In the genomic region with DNA sequence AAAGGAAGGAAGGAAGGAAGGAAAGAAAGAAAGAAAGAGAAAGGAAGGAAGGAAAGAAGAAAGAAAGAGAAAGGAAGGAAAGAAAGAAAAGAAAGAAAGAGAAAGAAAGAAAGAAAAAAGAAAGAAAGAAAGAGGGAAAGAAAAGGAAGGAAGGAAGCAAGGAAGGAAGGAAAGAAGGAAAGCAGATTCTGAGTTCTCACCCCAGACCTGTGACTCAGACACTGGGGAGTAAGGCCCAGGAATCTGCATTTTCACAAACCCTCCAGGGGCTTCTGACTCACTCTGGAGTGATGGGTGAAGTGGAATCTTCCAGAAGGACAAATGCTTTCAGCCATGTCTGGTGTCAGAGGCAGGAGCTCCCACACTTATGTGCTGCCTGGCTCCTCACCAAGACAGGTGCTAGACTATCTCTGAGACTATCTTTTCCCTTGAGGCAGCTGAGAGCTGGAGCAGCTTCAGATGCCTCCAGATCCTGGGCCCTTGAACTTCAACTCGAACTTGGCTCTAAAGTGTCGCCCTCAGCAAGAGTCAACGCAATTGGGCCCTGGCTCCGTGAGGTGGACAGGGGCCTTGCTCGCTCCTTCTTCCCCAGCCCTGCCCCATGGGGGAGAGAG, we compare ENCODE assay signal across 1 cellular context.
TF ChIP-seq lines count a peak whose summit lies in the region.

No MANE protein-coding gene starts in this region.

TF ChIP-seq in K562, 482 proteins besides CTCF, POLR2A, EP300 and RAD21 (continues in another document):
- TF ChIP-seq, protein P1, sequence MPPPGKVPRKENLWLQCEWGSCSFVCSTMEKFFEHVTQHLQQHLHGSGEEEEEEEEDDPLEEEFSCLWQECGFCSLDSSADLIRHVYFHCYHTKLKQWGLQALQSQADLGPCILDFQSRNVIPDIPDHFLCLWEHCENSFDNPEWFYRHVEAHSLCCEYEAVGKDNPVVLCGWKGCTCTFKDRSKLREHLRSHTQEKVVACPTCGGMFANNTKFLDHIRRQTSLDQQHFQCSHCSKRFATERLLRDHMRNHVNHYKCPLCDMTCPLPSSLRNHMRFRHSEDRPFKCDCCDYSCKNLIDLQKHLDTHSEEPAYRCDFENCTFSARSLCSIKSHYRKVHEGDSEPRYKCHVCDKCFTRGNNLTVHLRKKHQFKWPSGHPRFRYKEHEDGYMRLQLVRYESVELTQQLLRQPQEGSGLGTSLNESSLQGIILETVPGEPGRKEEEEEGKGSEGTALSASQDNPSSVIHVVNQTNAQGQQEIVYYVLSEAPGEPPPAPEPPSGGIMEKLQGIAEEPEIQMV (tag; conservative IDR thresholded peaks at IDR 0.05; ENCODE audit: low read depth): peak; percentile 70
- TF ChIP-seq KDM5B (IDR thresholded peaks at IDR 0.05; ENCODE audit: insufficient replicate concordance, low read depth, low read length) (no peak), KLF6 (CRISPR knock-in tag; IDR thresholded peaks at IDR 0.05; ENCODE audit: borderline replicate concordance) (no peak), PCBP2 (IDR thresholded peaks at IDR 0.05; ENCODE audit: low read depth, low read length, poor library complexity, severe bottlenecking) (no peak), KLF1 (tag; IDR thresholded peaks at IDR 0.05) (no peak), NFYB (IDR thresholded peaks at IDR 0.05; ENCODE audit: extremely low read depth, insufficient read length) (no peak), FOXA3 (CRISPR knock-in tag; conservative IDR thresholded peaks at IDR 0.05 in 1 of 2, IDR thresholded peaks at IDR 0.05 in 1 of 2) (no peak), TAF7 (tag; IDR thresholded peaks at IDR 0.05) (no peak), ZNF239 (CRISPR knock-in tag; IDR thresholded peaks at IDR 0.05) (no peak), ZFP1 (CRISPR knock-in tag; IDR thresholded peaks at IDR 0.05) (no peak), KDM2B (CRISPR knock-in tag; IDR thresholded peaks at IDR 0.05) (no peak), ZSCAN29 (IDR thresholded peaks at IDR 0.05) (no peak), HLTF (IDR thresholded peaks at IDR 0.05) (peak; percentile 88; the same call in 1 of the 2 replicates), LCOR (CRISPR knock-in tag; IDR thresholded peaks at IDR 0.05) (no peak), ZBTB1 (CRISPR knock-in tag; IDR thresholded peaks at IDR 0.05; ENCODE audit: borderline replicate concordance, low read depth) (no peak), ZNF316 (IDR thresholded peaks at IDR 0.05) (no peak), FOXA1 (IDR thresholded peaks at IDR 0.05; ENCODE audit: borderline replicate concordance) (no peak), CCNT2 (IDR thresholded peaks at IDR 0.05; ENCODE audit: borderline replicate concordance, extremely low read depth, insufficient read length, low read depth, low read length) (no peak), JUN (IDR thresholded peaks at IDR 0.05; ENCODE audit: borderline replicate concordance, low read depth, low read length) (peak; percentile 71), JUN (CRISPR knock-in tag; IDR thresholded peaks at IDR 0.05; ENCODE audit: borderline replicate concordance) (no peak), SMARCE1 (IDR thresholded peaks at IDR 0.05) (peak; percentile 80), ZNF785 (CRISPR knock-in tag; IDR thresholded peaks at IDR 0.05) (no peak), HDAC3 (IDR thresholded peaks at IDR 0.05; ENCODE audit: borderline replicate concordance, partially characterized antibody) (no peak), NCOA4 (IDR thresholded peaks at IDR 0.05; ENCODE audit: partially characterized antibody) (peak; percentile 70), GATAD2B (IDR thresholded peaks at IDR 0.05; ENCODE audit: borderline replicate concordance) (no peak), DACH1 (IDR thresholded peaks at IDR 0.05; ENCODE audit: partially characterized antibody) (no peak), COPS2 (conservative IDR thresholded peaks at IDR 0.05) (no peak)
- TF ChIP-seq, protein P2, sequence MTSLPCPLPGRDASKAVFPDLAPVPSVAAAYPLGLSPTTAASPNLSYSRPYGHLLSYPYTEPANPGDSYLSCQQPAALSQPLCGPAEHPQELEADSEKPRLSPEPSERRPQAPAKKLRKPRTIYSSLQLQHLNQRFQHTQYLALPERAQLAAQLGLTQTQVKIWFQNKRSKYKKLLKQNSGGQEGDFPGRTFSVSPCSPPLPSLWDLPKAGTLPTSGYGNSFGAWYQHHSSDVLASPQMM (CRISPR knock-in tag; IDR thresholded peaks at IDR 0.05): no peak
- TF ChIP-seq, protein P3, sequence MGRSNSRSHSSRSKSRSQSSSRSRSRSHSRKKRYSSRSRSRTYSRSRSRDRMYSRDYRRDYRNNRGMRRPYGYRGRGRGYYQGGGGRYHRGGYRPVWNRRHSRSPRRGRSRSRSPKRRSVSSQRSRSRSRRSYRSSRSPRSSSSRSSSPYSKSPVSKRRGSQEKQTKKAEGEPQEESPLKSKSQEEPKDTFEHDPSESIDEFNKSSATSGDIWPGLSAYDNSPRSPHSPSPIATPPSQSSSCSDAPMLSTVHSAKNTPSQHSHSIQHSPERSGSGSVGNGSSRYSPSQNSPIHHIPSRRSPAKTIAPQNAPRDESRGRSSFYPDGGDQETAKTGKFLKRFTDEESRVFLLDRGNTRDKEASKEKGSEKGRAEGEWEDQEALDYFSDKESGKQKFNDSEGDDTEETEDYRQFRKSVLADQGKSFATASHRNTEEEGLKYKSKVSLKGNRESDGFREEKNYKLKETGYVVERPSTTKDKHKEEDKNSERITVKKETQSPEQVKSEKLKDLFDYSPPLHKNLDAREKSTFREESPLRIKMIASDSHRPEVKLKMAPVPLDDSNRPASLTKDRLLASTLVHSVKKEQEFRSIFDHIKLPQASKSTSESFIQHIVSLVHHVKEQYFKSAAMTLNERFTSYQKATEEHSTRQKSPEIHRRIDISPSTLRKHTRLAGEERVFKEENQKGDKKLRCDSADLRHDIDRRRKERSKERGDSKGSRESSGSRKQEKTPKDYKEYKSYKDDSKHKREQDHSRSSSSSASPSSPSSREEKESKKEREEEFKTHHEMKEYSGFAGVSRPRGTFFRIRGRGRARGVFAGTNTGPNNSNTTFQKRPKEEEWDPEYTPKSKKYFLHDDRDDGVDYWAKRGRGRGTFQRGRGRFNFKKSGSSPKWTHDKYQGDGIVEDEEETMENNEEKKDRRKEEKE (IDR thresholded peaks at IDR 0.05; ENCODE audit: borderline replicate concordance in 1 of 2, control insufficient read depth in 1 of 2, low read depth in 2 of 2, low read length in 1 of 2): no peak
- TF ChIP-seq, protein P4, sequence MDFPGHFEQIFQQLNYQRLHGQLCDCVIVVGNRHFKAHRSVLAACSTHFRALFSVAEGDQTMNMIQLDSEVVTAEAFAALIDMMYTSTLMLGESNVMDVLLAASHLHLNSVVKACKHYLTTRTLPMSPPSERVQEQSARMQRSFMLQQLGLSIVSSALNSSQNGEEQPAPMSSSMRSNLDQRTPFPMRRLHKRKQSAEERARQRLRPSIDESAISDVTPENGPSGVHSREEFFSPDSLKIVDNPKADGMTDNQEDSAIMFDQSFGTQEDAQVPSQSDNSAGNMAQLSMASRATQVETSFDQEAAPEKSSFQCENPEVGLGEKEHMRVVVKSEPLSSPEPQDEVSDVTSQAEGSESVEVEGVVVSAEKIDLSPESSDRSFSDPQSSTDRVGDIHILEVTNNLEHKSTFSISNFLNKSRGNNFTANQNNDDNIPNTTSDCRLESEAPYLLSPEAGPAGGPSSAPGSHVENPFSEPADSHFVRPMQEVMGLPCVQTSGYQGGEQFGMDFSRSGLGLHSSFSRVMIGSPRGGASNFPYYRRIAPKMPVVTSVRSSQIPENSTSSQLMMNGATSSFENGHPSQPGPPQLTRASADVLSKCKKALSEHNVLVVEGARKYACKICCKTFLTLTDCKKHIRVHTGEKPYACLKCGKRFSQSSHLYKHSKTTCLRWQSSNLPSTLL (IDR thresholded peaks at IDR 0.05): peak; percentile 67; the same call in 1 of the 2 replicates
- TF ChIP-seq, protein P5, sequence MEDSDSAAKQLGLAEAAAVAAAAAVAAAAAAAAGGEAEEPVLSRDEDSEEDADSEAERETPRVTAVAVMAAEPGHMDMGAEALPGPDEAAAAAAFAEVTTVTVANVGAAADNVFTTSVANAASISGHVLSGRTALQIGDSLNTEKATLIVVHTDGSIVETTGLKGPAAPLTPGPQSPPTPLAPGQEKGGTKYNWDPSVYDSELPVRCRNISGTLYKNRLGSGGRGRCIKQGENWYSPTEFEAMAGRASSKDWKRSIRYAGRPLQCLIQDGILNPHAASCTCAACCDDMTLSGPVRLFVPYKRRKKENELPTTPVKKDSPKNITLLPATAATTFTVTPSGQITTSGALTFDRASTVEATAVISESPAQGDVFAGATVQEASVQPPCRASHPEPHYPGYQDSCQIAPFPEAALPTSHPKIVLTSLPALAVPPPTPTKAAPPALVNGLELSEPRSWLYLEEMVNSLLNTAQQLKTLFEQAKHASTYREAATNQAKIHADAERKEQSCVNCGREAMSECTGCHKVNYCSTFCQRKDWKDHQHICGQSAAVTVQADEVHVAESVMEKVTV (CRISPR knock-in tag; IDR thresholded peaks at IDR 0.05): no peak
- TF ChIP-seq, protein P6, sequence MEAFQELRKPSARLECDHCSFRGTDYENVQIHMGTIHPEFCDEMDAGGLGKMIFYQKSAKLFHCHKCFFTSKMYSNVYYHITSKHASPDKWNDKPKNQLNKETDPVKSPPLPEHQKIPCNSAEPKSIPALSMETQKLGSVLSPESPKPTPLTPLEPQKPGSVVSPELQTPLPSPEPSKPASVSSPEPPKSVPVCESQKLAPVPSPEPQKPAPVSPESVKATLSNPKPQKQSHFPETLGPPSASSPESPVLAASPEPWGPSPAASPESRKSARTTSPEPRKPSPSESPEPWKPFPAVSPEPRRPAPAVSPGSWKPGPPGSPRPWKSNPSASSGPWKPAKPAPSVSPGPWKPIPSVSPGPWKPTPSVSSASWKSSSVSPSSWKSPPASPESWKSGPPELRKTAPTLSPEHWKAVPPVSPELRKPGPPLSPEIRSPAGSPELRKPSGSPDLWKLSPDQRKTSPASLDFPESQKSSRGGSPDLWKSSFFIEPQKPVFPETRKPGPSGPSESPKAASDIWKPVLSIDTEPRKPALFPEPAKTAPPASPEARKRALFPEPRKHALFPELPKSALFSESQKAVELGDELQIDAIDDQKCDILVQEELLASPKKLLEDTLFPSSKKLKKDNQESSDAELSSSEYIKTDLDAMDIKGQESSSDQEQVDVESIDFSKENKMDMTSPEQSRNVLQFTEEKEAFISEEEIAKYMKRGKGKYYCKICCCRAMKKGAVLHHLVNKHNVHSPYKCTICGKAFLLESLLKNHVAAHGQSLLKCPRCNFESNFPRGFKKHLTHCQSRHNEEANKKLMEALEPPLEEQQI (IDR thresholded peaks at IDR 0.05): no peak
- TF ChIP-seq, protein P7, sequence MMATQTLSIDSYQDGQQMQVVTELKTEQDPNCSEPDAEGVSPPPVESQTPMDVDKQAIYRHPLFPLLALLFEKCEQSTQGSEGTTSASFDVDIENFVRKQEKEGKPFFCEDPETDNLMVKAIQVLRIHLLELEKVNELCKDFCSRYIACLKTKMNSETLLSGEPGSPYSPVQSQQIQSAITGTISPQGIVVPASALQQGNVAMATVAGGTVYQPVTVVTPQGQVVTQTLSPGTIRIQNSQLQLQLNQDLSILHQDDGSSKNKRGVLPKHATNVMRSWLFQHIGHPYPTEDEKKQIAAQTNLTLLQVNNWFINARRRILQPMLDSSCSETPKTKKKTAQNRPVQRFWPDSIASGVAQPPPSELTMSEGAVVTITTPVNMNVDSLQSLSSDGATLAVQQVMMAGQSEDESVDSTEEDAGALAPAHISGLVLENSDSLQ (IDR thresholded peaks at IDR 0.05): 0 out of 2 replicates have a peak, but pooled peaks have one; percentile 3
- TF ChIP-seq, protein P8, sequence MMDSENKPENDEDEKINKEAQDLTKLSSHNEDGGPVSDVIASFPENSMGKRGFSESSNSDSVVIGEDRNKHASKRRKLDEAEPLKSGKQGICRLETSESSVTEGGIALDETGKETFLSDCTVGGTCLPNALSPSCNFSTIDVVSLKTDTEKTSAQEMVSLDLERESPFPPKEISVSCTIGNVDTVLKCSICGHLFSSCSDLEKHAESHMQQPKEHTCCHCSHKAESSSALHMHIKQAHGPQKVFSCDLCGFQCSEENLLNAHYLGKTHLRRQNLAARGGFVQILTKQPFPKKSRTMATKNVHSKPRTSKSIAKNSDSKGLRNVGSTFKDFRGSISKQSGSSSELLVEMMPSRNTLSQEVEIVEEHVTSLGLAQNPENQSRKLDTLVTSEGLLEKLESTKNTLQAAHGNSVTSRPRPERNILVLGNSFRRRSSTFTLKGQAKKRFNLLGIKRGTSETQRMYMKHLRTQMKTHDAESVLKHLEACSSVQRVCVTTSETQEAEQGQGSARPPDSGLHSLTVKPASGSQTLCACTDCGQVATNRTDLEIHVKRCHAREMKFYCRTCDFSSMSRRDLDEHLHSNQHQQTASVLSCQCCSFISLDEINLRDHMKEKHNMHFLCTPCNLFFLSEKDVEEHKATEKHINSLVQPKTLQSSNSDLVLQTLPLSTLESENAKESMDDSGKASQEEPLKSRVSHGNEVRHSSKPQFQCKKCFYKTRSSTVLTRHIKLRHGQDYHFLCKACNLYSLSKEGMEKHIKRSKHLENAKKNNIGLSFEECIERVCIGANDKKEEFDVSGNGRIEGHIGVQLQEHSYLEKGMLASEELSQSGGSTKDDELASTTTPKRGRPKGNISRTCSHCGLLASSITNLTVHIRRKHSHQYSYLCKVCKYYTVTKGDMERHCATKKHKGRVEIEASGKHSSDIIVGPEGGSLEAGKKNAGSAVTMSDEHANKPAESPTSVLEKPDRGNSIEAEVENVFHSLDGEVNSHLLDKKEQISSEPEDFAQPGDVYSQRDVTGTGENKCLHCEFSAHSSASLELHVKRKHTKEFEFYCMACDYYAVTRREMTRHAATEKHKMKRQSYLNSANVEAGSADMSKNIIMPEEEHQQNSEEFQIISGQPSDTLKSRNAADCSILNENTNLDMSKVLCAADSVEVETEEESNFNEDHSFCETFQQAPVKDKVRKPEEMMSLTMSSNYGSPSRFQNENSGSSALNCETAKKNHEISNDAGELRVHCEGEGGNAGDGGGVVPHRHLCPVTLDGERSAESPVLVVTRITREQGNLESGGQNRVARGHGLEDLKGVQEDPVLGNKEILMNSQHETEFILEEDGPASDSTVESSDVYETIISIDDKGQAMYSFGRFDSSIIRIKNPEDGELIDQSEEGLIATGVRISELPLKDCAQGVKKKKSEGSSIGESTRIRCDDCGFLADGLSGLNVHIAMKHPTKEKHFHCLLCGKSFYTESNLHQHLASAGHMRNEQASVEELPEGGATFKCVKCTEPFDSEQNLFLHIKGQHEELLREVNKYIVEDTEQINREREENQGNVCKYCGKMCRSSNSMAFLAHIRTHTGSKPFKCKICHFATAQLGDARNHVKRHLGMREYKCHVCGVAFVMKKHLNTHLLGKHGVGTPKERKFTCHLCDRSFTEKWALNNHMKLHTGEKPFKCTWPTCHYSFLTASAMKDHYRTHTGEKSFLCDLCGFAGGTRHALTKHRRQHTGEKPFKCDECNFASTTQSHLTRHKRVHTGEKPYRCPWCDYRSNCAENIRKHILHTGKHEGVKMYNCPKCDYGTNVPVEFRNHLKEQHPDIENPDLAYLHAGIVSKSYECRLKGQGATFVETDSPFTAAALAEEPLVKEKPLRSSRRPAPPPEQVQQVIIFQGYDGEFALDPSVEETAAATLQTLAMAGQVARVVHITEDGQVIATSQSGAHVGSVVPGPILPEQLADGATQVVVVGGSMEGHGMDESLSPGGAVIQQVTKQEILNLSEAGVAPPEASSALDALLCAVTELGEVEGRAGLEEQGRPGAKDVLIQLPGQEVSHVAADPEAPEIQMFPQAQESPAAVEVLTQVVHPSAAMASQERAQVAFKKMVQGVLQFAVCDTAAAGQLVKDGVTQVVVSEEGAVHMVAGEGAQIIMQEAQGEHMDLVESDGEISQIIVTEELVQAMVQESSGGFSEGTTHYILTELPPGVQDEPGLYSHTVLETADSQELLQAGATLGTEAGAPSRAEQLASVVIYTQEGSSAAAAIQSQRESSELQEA (IDR thresholded peaks at IDR 0.05; ENCODE audit: low read depth): 0 out of 2 replicates have a peak, but pooled peaks have one; percentile 42
- TF ChIP-seq, protein P9, sequence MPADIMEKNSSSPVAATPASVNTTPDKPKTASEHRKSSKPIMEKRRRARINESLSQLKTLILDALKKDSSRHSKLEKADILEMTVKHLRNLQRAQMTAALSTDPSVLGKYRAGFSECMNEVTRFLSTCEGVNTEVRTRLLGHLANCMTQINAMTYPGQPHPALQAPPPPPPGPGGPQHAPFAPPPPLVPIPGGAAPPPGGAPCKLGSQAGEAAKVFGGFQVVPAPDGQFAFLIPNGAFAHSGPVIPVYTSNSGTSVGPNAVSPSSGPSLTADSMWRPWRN (IDR thresholded peaks at IDR 0.05; ENCODE audit: low read depth): 0 out of 2 replicates have a peak, but pooled peaks have one; percentile 18
